In the genomic region with DNA sequence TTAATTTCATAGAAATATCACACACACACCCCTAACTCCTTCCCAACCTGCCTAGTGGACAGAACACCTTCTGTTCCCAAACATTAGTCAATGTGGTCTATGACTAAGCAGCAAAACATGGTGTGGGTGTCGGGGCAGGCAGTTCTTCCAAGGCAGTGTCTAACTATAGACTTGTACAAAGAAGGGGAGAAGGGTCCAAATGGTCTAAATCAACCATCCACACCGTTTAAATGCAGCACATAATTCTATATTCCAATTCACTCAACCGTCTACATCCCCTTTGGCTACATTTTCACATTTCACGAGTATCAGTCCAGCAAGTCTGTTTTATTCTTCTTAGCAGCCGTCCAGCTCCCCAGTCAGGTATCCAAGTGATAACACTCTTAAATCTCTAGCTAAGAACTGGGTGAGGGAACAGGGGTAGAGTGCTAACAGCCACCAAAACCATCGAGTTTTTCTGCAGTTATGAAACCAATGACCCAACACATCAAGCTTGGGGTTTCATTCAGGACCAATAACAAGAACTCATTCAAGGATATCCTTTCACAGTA, we compare ENCODE assay signal across 8 cellular contexts. TPM values are rescaled to one million over a fixed set of nuclear protein-coding genes. Genes with fewer than 3 reads are reported as not detected.
DNase-seq lines count a peak whose midpoint lies in the region; ATAC-seq, FAIRE-seq and TF ChIP-seq lines count a peak whose summit lies in the region.

No MANE protein-coding gene starts in this region.

- ATAC-seq in GM18858 (IDR thresholded peaks at IDR 0.05; ENCODE audit: unreplicated experiment): peak; percentile 27
- ATAC-seq in PC-3: peak; percentile 74
- no peak for ATAC-seq in GM21367 (IDR thresholded peaks at IDR 0.05; ENCODE audit: unreplicated experiment)
- ATAC-seq in GM21717 (IDR thresholded peaks at IDR 0.05; ENCODE audit: unreplicated experiment): no peak

- H3F3A ChIP-seq in PC-3 (ENCODE audit: low read length, unreplicated experiment): no peaks in the 10 kb centered on the region

- intact Hi-C loops in PC-3 (cut with micrococcal nuclease): loop anchor here (10.0 kb wide), 2 partner anchors 532 to 1392 kb away; no protein-coding TSS in a partner anchor

- DNase-seq in PC-3: peak; percentile 85
- peak; percentile 84 for DNase-seq in fibroblast of pulmonary artery (ENCODE audit: low read depth)
- DNase-seq in NCI-H1436 (lab: John Stamatoyannopoulos, UW): no peak
- DNase-seq in frontal cortex (ENCODE audit: low spot score in 2 of 2): no peak

- peak overlapping the region; percentile 39; the same call in 1 of the 2 replicates for H3K4me3 ChIP-seq in PC-3 (ENCODE audit: low read length)
- peak overlapping the region; percentile 76 for H3K4me3 ChIP-seq in fibroblast of pulmonary artery (replicated peaks; ENCODE audit: low read depth, low read length)
- H3K4me3 ChIP-seq in skeletal muscle satellite cell (ENCODE audit: low read length): peak overlapping the region; percentile 80

- CTCF ChIA-PET in PC-3 (lab: Charles Lee): no interaction called here

- FAIRE-seq in frontal cortex (lab: Jason Lieb, UNC): no peak

- H3K4me1 ChIP-seq in PC-3 (ENCODE audit: insufficient read depth, low read length): peaks cover 53% of the 10 kb centered on the region
- H3K4me1 ChIP-seq in skeletal muscle satellite cell (ENCODE audit: control insufficient read depth, insufficient read depth, low read length): peaks cover 43% of the 10 kb centered on the region

- no peaks in the 10 kb centered on the region for H3K9me2 ChIP-seq in PC-3 (replicated peaks; ENCODE audit: low read length)

- peak overlapping the region; percentile 71 for H3K4me2 ChIP-seq in PC-3 (ENCODE audit: low read length)
- peak overlapping the region; percentile 94 for H3K4me2 ChIP-seq in skeletal muscle satellite cell (ENCODE audit: low read length)

- H3K27me3 ChIP-seq in PC-3 (ENCODE audit: low read length) (no peaks in the 10 kb centered on the region), skeletal muscle satellite cell (ENCODE audit: control insufficient read depth, insufficient read depth, low read length) (no peaks in the 10 kb centered on the region)

- no peak overlapping the region for H2AFZ ChIP-seq in PC-3 (ENCODE audit: low read length)

- H3K27ac ChIP-seq in PC-3 (ENCODE audit: low read length): peak overlapping the region; percentile 75

- no peak overlapping the region for H3K9ac ChIP-seq in PC-3 (ENCODE audit: low read length)
- peak overlapping the region; percentile 86 for H3K9ac ChIP-seq in skeletal muscle satellite cell (ENCODE audit: low read depth, low read length)

- H3K79me2 ChIP-seq in PC-3 (ENCODE audit: low read length): no peaks in the 10 kb centered on the region

- no peaks in the 10 kb centered on the region for H3K36me3 ChIP-seq in PC-3 (ENCODE audit: low read depth, low read length)
- H3K36me3 ChIP-seq in skeletal muscle satellite cell (ENCODE audit: insufficient read depth, low read length): no peaks in the 10 kb centered on the region

- no peaks in the 10 kb centered on the region for H3K9me3 ChIP-seq in PC-3 (ENCODE audit: low read length)
- H3K9me3 ChIP-seq in skeletal muscle satellite cell (replicated peaks; ENCODE audit: low read length): no peaks in the 10 kb centered on the region

- TF ChIP-seq CTCF in PC-3 (conservative IDR thresholded peaks at IDR 0.05; ENCODE audit: low read depth, low read length) (no peak), fibroblast of pulmonary artery (IDR thresholded peaks at IDR 0.05; ENCODE audit: low read length, missing control alignments) (no peak)

- no TSS peak for BruUV-seq in PC-3 (replicated peaks; lab: Mats Ljungman, UMichigan)

- no peaks in the 10 kb centered on the region for H4K20me1 ChIP-seq in PC-3 (ENCODE audit: low read length)

- POLR2A ChIA-PET in PC-3 (lab: Charles Lee; ENCODE audit: unreplicated experiment): no interaction called here

RNA-seq across cellular contexts. Expression of a gene that starts 3.4 kb away (rescaled TPM):
- total RNA-seq in PC-3 (2014; rRNA removed): 0.95 and 1.2 TPM in 2 replicates
- 3.5 and 5.7 TPM in 2 replicates for total RNA-seq in skeletal muscle satellite cell (2012; rRNA removed)
- 106 TPM for total RNA-seq in frontal cortex

Comparison
In these comparisons a context has a peak if more than half of its experiments do, and no peak if none do; other contexts are left out.
1. ATAC-seq: peak in GM18858 (single experiment) and PC-3 (single experiment); none in GM21367 (single experiment) and GM21717 (single experiment).
2. DNase-seq: peak in PC-3 (single experiment) and fibroblast of pulmonary artery (single experiment); none in NCI-H1436 (single experiment) and frontal cortex (0 of 2).
3. RNA of a gene that starts 3.4 kb away (total RNA-seq): 106 TPM in frontal cortex (single experiment); 0.95 to 1.2 TPM in PC-3; every median in the first group is over 10 times any median in the second.
4. Peak in every context shown above with its lines, with median percentiles within 50 percentile points of each other: H3K4me3 ChIP-seq.